ENCODE assay signal across 16 cellular contexts in genomic region chr5:103645816-103646215, GRCh38.
DNase-seq lines count a peak whose midpoint lies in the region; ATAC-seq and TF ChIP-seq lines count a peak whose summit lies in the region.
"Had no signal": no experiment of that assay in that cellular context is flagged by ENCODE, and none has a peak within 500 bp of the region (broad histone marks: within the 10 kb centered on the region; RNA-seq: fewer than 3 reads in every experiment).

No MANE protein-coding gene starts in this region.

- TF ChIP-seq CTCF in WTC11 (IDR thresholded peaks at IDR 0.05) (no peak), neural progenitor cell (IDR thresholded peaks at IDR 0.05) (no peak)

- in situ Hi-C loops in HAP-1 (cut with MboI; ENCODE audit: low sequenced_read_pairs), result no loop called here

- H3K4me3 Mint-ChIP-seq in WTC11 (peak overlapping the region; percentile 10; the same call in 1 of the 2 replicates), neural progenitor cell (no peak overlapping the region)
- H3K4me3 Mint-ChIP-seq: CD4-positive, alpha-beta T cell had no signal

- H3K4me3 ChIP-seq in HAP-1 (no peak overlapping the region), neural progenitor cell (no peak overlapping the region)
- H3K4me3 ChIP-seq: A549, GM23248 had no signal

- H3K36me3 ChIP-seq in HAP-1 (replicated peaks) (no peaks in the 10 kb centered on the region), neural progenitor cell (no peaks in the 10 kb centered on the region)

- H3K4me1 ChIP-seq in HAP-1 (peaks cover 26% of the 10 kb centered on the region), neural progenitor cell (peaks cover 14% of the 10 kb centered on the region)
- H3K4me1 ChIP-seq: A549, Caco-2 had no signal

- H3K27me3 Mint-ChIP-seq in WTC11 (ENCODE audit: low read depth) (no peaks in the 10 kb centered on the region), neural progenitor cell (ENCODE audit: insufficient read depth, low read depth) (no peaks in the 10 kb centered on the region)
- H3K27me3 Mint-ChIP-seq: CD4-positive, alpha-beta T cell had no signal

- H3K9me3 ChIP-seq in HAP-1 (no peaks in the 10 kb centered on the region), neural progenitor cell (ENCODE audit: low read depth) (no peaks in the 10 kb centered on the region)
- H3K9me3 ChIP-seq: A549, Caco-2 had no signal

- peaks cover 22% of the 10 kb centered on the region for H3F3A ChIP-seq in neural progenitor cell (ENCODE audit: low read depth)

- H3K9me3 Mint-ChIP-seq in WTC11 (peaks cover 6% of the 10 kb centered on the region; the same call in 1 of the 2 replicates), neural progenitor cell (no peaks in the 10 kb centered on the region)
- H3K9me3 Mint-ChIP-seq: CD4-positive, alpha-beta T cell had no signal

- no peak overlapping the region for H3K4me2 ChIP-seq in neural progenitor cell
- H3K4me2 ChIP-seq: A549 had no signal

- DNase-seq in NCI-H187 (lab: John Stamatoyannopoulos, UW) (peak; percentile 56 to 66), NCI-H187 treated with DMSO at 0.1 percent for 48 hours (lab: John Stamatoyannopoulos, UW) (no peak), HAP-1 (ENCODE audit: low spot score in 2 of 2) (peak; percentile 83 to 91), WTC11 (ENCODE audit: low spot score) (no peak), neural progenitor cell (ENCODE audit: low spot score) (no peak), EL (no peak)
- DNase-seq in activated effector memory CD4-positive, alpha-beta T cell treated with anti-CD3 and anti-CD28 coated beads, Interleukin-2, amount 50 U/mL, for 16 hours, result no peak
- DNase-seq: AML-193; Caco-2; CD4-positive, alpha-beta T cell; GDM1; GM23248; H7 had no signal

- POLR2A ChIA-PET in WTC11 (lab: Charles Lee), result no interaction called here

- H3K79me2 ChIP-seq in neural progenitor cell (ENCODE audit: low read depth), result no peaks in the 10 kb centered on the region

- no peak overlapping the region for H3K9ac ChIP-seq in neural progenitor cell
- H3K9ac ChIP-seq: GM23248 had no signal

- ATAC-seq in WTC11, result no peak
- ATAC-seq: A549 had no signal

- H3K27ac ChIP-seq in neural progenitor cell, result no peak overlapping the region
- H3K27ac ChIP-seq: 22Rv1, A549, C4-2B, GM23248 had no signal

- H3K36me3 Mint-ChIP-seq in WTC11 (0 out of 2 replicates have a peak, but pooled peaks cover 3% of the 10 kb centered on the region), neural progenitor cell (no peaks in the 10 kb centered on the region)

- no peaks in the 10 kb centered on the region for H4K20me1 ChIP-seq in neural progenitor cell (ENCODE audit: low read depth)

- H3K4me1 Mint-ChIP-seq in WTC11 (peaks cover 36% of the 10 kb centered on the region), neural progenitor cell (peaks cover 4% of the 10 kb centered on the region)

- H3K27me3 ChIP-seq in HAP-1 (ENCODE audit: low read depth) (no peaks in the 10 kb centered on the region), neural progenitor cell (no peaks in the 10 kb centered on the region)

- peak overlapping the region; percentile 18 for H2AFZ ChIP-seq in neural progenitor cell (replicated peaks)
- H2AFZ ChIP-seq: GM23248 had no signal

- CTCF ChIA-PET in WTC11 (lab: Charles Lee), result no interaction called here

- peak overlapping the region; percentile 43 for H3K27ac Mint-ChIP-seq in WTC11
- no peak overlapping the region for H3K27ac Mint-ChIP-seq in neural progenitor cell
- H3K27ac Mint-ChIP-seq: CD4-positive, alpha-beta T cell had no signal

TF ChIP-seq in WTC11, 78 proteins besides CTCF, POLR2A, EP300 and RAD21:
- TF ChIP-seq FOXK1 (CRISPR knock-in tag; IDR thresholded peaks at IDR 0.05) (no peak), NR2C2 (CRISPR knock-in tag; IDR thresholded peaks at IDR 0.05) (no peak), ZNF121 (CRISPR knock-in tag; IDR thresholded peaks at IDR 0.05) (no peak), NR3C1 (CRISPR knock-in tag; conservative IDR thresholded peaks at IDR 0.05; ENCODE audit: low read depth) (no peak), USF2 (CRISPR knock-in tag; IDR thresholded peaks at IDR 0.05) (no peak), FOXP1 (CRISPR knock-in tag; IDR thresholded peaks at IDR 0.05; ENCODE audit: borderline replicate concordance) (no peak), ZNF232 (CRISPR knock-in tag; IDR thresholded peaks at IDR 0.05) (no peak), FOXJ3 (CRISPR knock-in tag; IDR thresholded peaks at IDR 0.05; ENCODE audit: borderline replicate concordance) (no peak), IRF1 (CRISPR knock-in tag; IDR thresholded peaks at IDR 0.05) (no peak)

Comparison
In these comparisons a context has a peak if more than half of its experiments do, and no peak if none do; other contexts are left out.
1. DNase-seq: peak in NCI-H187 (2 of 2) and HAP-1 (2 of 2); none in NCI-H187 treated with DMSO at 0.1 percent for 48 hours (single experiment), WTC11 (single experiment), neural progenitor cell (single experiment), EL (single experiment) and activated effector memory CD4-positive, alpha-beta T cell treated with anti-CD3 and anti-CD28 coated beads, Interleukin-2, amount 50 U/mL, for 16 hours (single experiment).